2 cellular contexts compared by ENCODE assay signal in genomic region chr11:35142481-35143207, GRCh38.
TF ChIP-seq lines count a peak whose summit lies in the region.

No MANE protein-coding gene starts in this region.

TF ChIP-seq in SK-N-SH, 30 proteins besides CTCF, POLR2A, EP300 and RAD21 (continued from another document):
- TF ChIP-seq REST (IDR thresholded peaks at IDR 0.05; ENCODE audit: low read depth, low read length) = peak; percentile 83
- peak; percentile 52; the same call in 1 of the 2 replicates for TF ChIP-seq SIN3A (IDR thresholded peaks at IDR 0.05; ENCODE audit: borderline replicate concordance, low read depth, low read length)
- peak; percentile 15; the same call in 1 of the 2 replicates for TF ChIP-seq POLR2AphosphoS5 (IDR thresholded peaks at IDR 0.05; ENCODE audit: low read depth, low read length)

TF ChIP-seq in SK-N-SH treated with all-trans-retinoic acid at 6 μM for 48 hours, 23 proteins besides CTCF, POLR2A, EP300 and RAD21 (continued from another document):
- TF ChIP-seq TSHZ2 (CRISPR knock-in tag; IDR thresholded peaks at IDR 0.05) (no peak), RARB (CRISPR knock-in tag; IDR thresholded peaks at IDR 0.05) (no peak), BACH2 (CRISPR knock-in tag; IDR thresholded peaks at IDR 0.05; ENCODE audit: borderline replicate concordance) (no peak), TCF4 (CRISPR knock-in tag; IDR thresholded peaks at IDR 0.05; ENCODE audit: borderline replicate concordance) (no peak), SNAI2 (CRISPR knock-in tag; IDR thresholded peaks at IDR 0.05) (no peak), ARNTL (CRISPR knock-in tag; IDR thresholded peaks at IDR 0.05; ENCODE audit: borderline replicate concordance, low read depth) (no peak), TOX (CRISPR knock-in tag; IDR thresholded peaks at IDR 0.05; ENCODE audit: borderline replicate concordance) (no peak), ZFP30 (CRISPR knock-in tag; IDR thresholded peaks at IDR 0.05) (no peak)
